7 cellular contexts compared by ENCODE assay signal in genomic region chr2:113284999-113285398, GRCh38. TPM values are rescaled to one million over a fixed set of nuclear protein-coding genes. Genes with fewer than 3 reads are reported as not detected.
DNase-seq lines count a peak whose midpoint lies in the region; ATAC-seq and TF ChIP-seq lines count a peak whose summit lies in the region.
"Not testable (repeated sequence)": the region's sequence is repeated elsewhere in the genome, so short reads cannot be mapped to it uniquely, and the experiment has no call there.

No MANE protein-coding gene starts in this region.

- TF ChIP-seq RAD21 in Ishikawa (IDR thresholded peaks at IDR 0.05; ENCODE audit: low read depth), result not testable (repeated sequence)

- TF ChIP-seq CTCF in RWPE2 (IDR thresholded peaks at IDR 0.05; ENCODE audit: poor library complexity, severe bottlenecking); esophagus squamous epithelium (IDR thresholded peaks at IDR 0.05); left lung (IDR thresholded peaks at IDR 0.05): not testable (repeated sequence)

- WGBS in esophagus squamous epithelium, 2 donors, result 59 to 73% methylated on average over 6 of the region's 6 CpGs

- not testable (repeated sequence) for ATAC-seq in RWPE2 (ENCODE audit: low read depth)
- ATAC-seq in left lung, result peak; percentile 15

- intact Hi-C loops in esophagus squamous epithelium (cut with DNase I); left lung (cut with DNase I): not testable (repeated sequence)

- TF ChIP-seq POLR2A in esophagus squamous epithelium (IDR thresholded peaks at IDR 0.05), result not testable (repeated sequence)

- TF ChIP-seq EP300 in Ishikawa (IDR thresholded peaks at IDR 0.05; ENCODE audit: borderline replicate concordance), result peak; percentile 87; the same call in 1 of the 2 replicates

- H3K9me3 ChIP-seq in RWPE2 (ENCODE audit: severe bottlenecking); esophagus squamous epithelium; left lung: not testable (repeated sequence)

- H3K4me3 ChIP-seq in RWPE2 (ENCODE audit: severe bottlenecking); esophagus squamous epithelium; left lung: not testable (repeated sequence)

- H3K4me1 ChIP-seq in RWPE2 (ENCODE audit: insufficient read depth, poor library complexity, severe bottlenecking), result peaks cover 28% of the 10 kb centered on the region
- peaks cover 12 to 26% (median 19%) of the 10 kb centered on the region in 3 donors for H3K4me1 ChIP-seq in esophagus squamous epithelium
- peaks cover 11 to 14% of the 10 kb centered on the region in 2 donors for H3K4me1 ChIP-seq in left lung

- H3K36me3 ChIP-seq in RWPE2 (ENCODE audit: low read depth); esophagus squamous epithelium; left lung: not testable (repeated sequence)

- peak; percentile 45 for DNase-seq in EL
- DNase-seq in RWPE2 (ENCODE audit: low spot score); esophagus squamous epithelium (lab: John Stamatoyannopoulos, UW); left lung: not testable (repeated sequence)
- DNase-seq in astrocyte of the hippocampus (ENCODE audit: low read depth, low spot score), result peak; percentile 69
- peak; percentile 44 for DNase-seq in renal cortical epithelial cell (ENCODE audit: low read depth)

- H3K27me3 ChIP-seq in RWPE2 (ENCODE audit: insufficient read depth, poor library complexity, severe bottlenecking); esophagus squamous epithelium; left lung: not testable (repeated sequence)

- peak overlapping the region; percentile 98 for H3K27ac ChIP-seq in RWPE2 (ENCODE audit: poor library complexity, severe bottlenecking)
- peak overlapping the region in 3 of 4 donors; percentile 51 to 72 (median 63) for H3K27ac ChIP-seq in esophagus squamous epithelium
- H3K27ac ChIP-seq in left lung, result peak overlapping the region in 1 of 2 donors; percentile 70

TF ChIP-seq in Ishikawa, 13 proteins besides CTCF, POLR2A, EP300 and RAD21:
- TF ChIP-seq TCF12 (IDR thresholded peaks at IDR 0.05; ENCODE audit: low read depth) (peak; percentile 84), FOXM1 (IDR thresholded peaks at IDR 0.05; ENCODE audit: borderline replicate concordance, low read depth) (peak; percentile 79; the same call in 1 of the 2 replicates), NFIC (IDR thresholded peaks at IDR 0.05) (peak; percentile 77), TEAD4 (IDR thresholded peaks at IDR 0.05) (peak; percentile 79)
- TF ChIP-seq, protein P1, sequence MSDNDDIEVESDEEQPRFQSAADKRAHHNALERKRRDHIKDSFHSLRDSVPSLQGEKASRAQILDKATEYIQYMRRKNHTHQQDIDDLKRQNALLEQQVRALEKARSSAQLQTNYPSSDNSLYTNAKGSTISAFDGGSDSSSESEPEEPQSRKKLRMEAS (IDR thresholded peaks at IDR 0.05), result peak; percentile 35; the same call in 1 of the 2 replicates

RNA-seq across cellular contexts. Expression of gene PAX8, which starts 6.3 kb away (rescaled TPM):
- total RNA-seq in esophagus squamous epithelium (1 to 10 TPM in 3 of 4 donors, under 1 TPM in 1; 0.32 to 7.6 (median 2.7) TPM), left lung (1 to 10 TPM; 2.6 to 4.8 TPM), renal cortical epithelial cell (86.5 and 273 TPM in 2 replicates)

Comparison
In these comparisons a context has a peak if more than half of its experiments do, and no peak if none do; other contexts are left out.
1. RNA of gene PAX8, which starts 6.3 kb away (total RNA-seq): 86.5 to 273 TPM in renal cortical epithelial cell; 2.6 to 4.8 TPM in left lung and 0.32 to 7.6 TPM in esophagus squamous epithelium; every median in the first group is over 10 times any median in the second.